In genomic region chr3:47607335-47607734, GRCh38 we compare ENCODE assay signal across 21 cellular contexts. TPM values are rescaled to one million over a fixed set of nuclear protein-coding genes. Genes with fewer than 3 reads are reported as not detected.
"Had no signal": no experiment of that assay in that cellular context is flagged by ENCODE, and none has a peak within 500 bp of the region (broad histone marks: within the 10 kb centered on the region; RNA-seq: fewer than 3 reads in every experiment).

No MANE protein-coding gene starts in this region.

- H3K27ac ChIP-seq: coronary artery, esophagus muscularis mucosa, gastrocnemius medialis, heart right ventricle, lower lobe of right lung had no signal

- H3K9me3 ChIP-seq: esophagus muscularis mucosa, gastrocnemius medialis, heart right ventricle, lower lobe of right lung had no signal

- ATAC-seq: gastrocnemius medialis; heart right ventricle; left cardiac atrium; left lobe of liver; left ventricle myocardium superior; lower lobe of right lung; naive thymus-derived CD4-positive, alpha-beta T cell had no signal

- H3K4me3 ChIP-seq: coronary artery, dorsolateral prefrontal cortex, esophagus muscularis mucosa, gastrocnemius medialis, heart right ventricle, lower lobe of right lung had no signal

- H3K4me3 Mint-ChIP-seq: mesothelial cell of epicardium; naive thymus-derived CD4-positive, alpha-beta T cell had no signal

- H3K27ac Mint-ChIP-seq: mesothelial cell of epicardium; naive thymus-derived CD4-positive, alpha-beta T cell had no signal

- DNase-seq: dermis blood vessel endothelial cell; dorsolateral prefrontal cortex; effector CD4-positive, alpha-beta T cell; effector memory CD4-positive, alpha-beta T cell; foreskin fibroblast; foreskin melanocyte; gastrocnemius medialis; glutamatergic neuron; head of caudate nucleus; heart right ventricle; hippocampal formation; left cardiac atrium; left ventricle myocardium superior; lower lobe of right lung; mesenchymal stem cell; naive thymus-derived CD4-positive, alpha-beta T cell had no signal

- H3K27me3 Mint-ChIP-seq: naive thymus-derived CD4-positive, alpha-beta T cell had no signal

- H3K4me1 ChIP-seq: lower lobe of right lung had no signal

- H3K9me3 Mint-ChIP-seq: mesothelial cell of epicardium had no signal

- H3K27me3 ChIP-seq: dorsolateral prefrontal cortex, esophagus muscularis mucosa, gastrocnemius medialis, heart right ventricle had no signal

RNA-seq across cellular contexts. Expression of gene CSPG5, which starts 28.7 kb away (rescaled TPM):
- polyA plus RNA-seq: fibroblast of lung; naive thymus-derived CD4-positive, alpha-beta T cell had no signal
